ENCODE assay signal across 2 cellular contexts in genomic region chr1:244052011-244052727, GRCh38.
A peak's percentile ranks its signal among the peaks of the same experiment; 100 is the strongest.
TF ChIP-seq lines count a peak whose summit lies in the region.

No MANE protein-coding gene starts in this region.

TF ChIP-seq in IMR-90, 13 proteins besides CTCF, POLR2A, EP300 and RAD21 (continued from another document):
- no peak for TF ChIP-seq CHD1 (IDR thresholded peaks at IDR 0.05; ENCODE audit: low read depth, low read length)
- no peak for TF ChIP-seq SMC3 (IDR thresholded peaks at IDR 0.05; ENCODE audit: low read depth, low read length)
- TF ChIP-seq FOS (IDR thresholded peaks at IDR 0.05; ENCODE audit: low read depth, low read length), result no peak
- TF ChIP-seq MAZ (IDR thresholded peaks at IDR 0.05; ENCODE audit: borderline replicate concordance, low read depth, low read length), result no peak
- TF ChIP-seq MAFK (IDR thresholded peaks at IDR 0.05; ENCODE audit: low read depth, low read length), result no peak

TF ChIP-seq in SK-N-SH treated with all-trans-retinoic acid at 6 μM for 48 hours, 23 proteins besides CTCF, POLR2A, EP300 and RAD21 (continued from another document):
- TF ChIP-seq CSRNP3 (CRISPR knock-in tag; IDR thresholded peaks at IDR 0.05) (0 out of 2 replicates have a peak, but pooled peaks have one; percentile 23), TCF4 (CRISPR knock-in tag; IDR thresholded peaks at IDR 0.05; ENCODE audit: borderline replicate concordance) (peak; percentile 86)
